7 cellular contexts compared by ENCODE assay signal in the genomic region with DNA sequence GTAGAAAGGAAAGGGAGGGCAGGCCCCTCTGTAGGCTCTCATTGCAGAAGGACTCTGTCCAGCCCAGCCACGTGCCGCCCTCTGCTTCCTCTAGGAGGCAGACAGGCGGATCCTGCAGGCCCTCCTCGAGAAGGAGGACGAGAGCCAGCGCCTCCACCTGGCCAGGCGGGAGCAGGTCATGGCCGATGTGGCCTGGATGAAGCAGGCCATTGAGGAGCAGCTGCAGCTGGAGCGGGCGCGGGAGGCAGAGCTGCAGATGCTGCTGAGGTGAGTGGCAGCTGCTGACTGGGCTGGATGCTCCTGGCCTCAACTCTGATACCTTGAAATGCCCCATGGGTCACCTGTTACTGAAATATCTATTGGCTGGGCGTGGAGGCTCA. TPM values are rescaled to one million over a fixed set of nuclear protein-coding genes. Genes with fewer than 3 reads are reported as not detected.
A peak's percentile ranks its signal among the peaks of the same experiment; 100 is the strongest.
DNase-seq lines count a peak whose midpoint lies in the region; ATAC-seq and TF ChIP-seq lines count a peak whose summit lies in the region.

No MANE protein-coding gene starts in this region.

- ATAC-seq in natural killer cell (no peak), HG02938 (IDR thresholded peaks at IDR 0.05; ENCODE audit: unreplicated experiment) (no peak), GM18868 (IDR thresholded peaks at IDR 0.05; ENCODE audit: unreplicated experiment) (no peak)

- TF ChIP-seq CTCF in natural killer cell (IDR thresholded peaks at IDR 0.05) = peak; percentile 12

- H3K4me3 Mint-ChIP-seq in natural killer cell = no peak overlapping the region

- no peak overlapping the region for H3K27ac Mint-ChIP-seq in natural killer cell

- intact Hi-C loops in natural killer cell (cut with micrococcal nuclease) = no loop called here

- H3K27me3 Mint-ChIP-seq in natural killer cell (ENCODE audit: low read depth in 2 of 2) = no peaks in the 10 kb centered on the region

- no peak for TF ChIP-seq EP300 in Ishikawa (IDR thresholded peaks at IDR 0.05; ENCODE audit: borderline replicate concordance)

- peaks cover 0 to 11% of the 10 kb centered on the region in 2 donors for H3K4me1 Mint-ChIP-seq in natural killer cell

- DNase-seq in GM03348 (ENCODE audit: low spot score) (peak; percentile 48), amniotic epithelial cell (ENCODE audit: low read depth) (peak; percentile 41), natural killer cell (no peak), NCI-H2171 treated with DMSO at 0.1 percent for 48 hours (lab: John Stamatoyannopoulos, UW) (no peak)

- H3K36me3 Mint-ChIP-seq in natural killer cell = peaks cover 21% of the 10 kb centered on the region

- H3K9me3 Mint-ChIP-seq in natural killer cell = no peaks in the 10 kb centered on the region

- peak; percentile 30; the same call in 1 of the 2 replicates for TF ChIP-seq RAD21 in Ishikawa (IDR thresholded peaks at IDR 0.05; ENCODE audit: low read depth)

TF ChIP-seq in Ishikawa, 13 proteins besides CTCF, POLR2A, EP300 and RAD21:
- TF ChIP-seq TCF12 (IDR thresholded peaks at IDR 0.05; ENCODE audit: low read depth) = peak; percentile 33; the same call in 1 of the 2 replicates
- 0 out of 2 replicates have a peak, but pooled peaks have one; percentile 22 for TF ChIP-seq REST (IDR thresholded peaks at IDR 0.05; ENCODE audit: low read depth)
- no peak for TF ChIP-seq FOXM1 (IDR thresholded peaks at IDR 0.05; ENCODE audit: borderline replicate concordance, low read depth)
- no peak for TF ChIP-seq NFIC (IDR thresholded peaks at IDR 0.05)
- 0 out of 2 replicates have a peak, but pooled peaks have one; percentile 20 for TF ChIP-seq YY1 (IDR thresholded peaks at IDR 0.05; ENCODE audit: low read depth)
- peak; percentile 9; the same call in 1 of the 2 replicates for TF ChIP-seq USF1 (IDR thresholded peaks at IDR 0.05)
- 0 out of 2 replicates have a peak, but pooled peaks have one; percentile 22 for TF ChIP-seq MAX (IDR thresholded peaks at IDR 0.05)
- no peak for TF ChIP-seq CEBPB (IDR thresholded peaks at IDR 0.05)

RNA-seq across cellular contexts. Expression of gene TCHP, which starts 10.9 kb away (rescaled TPM):
- 10 to 100 TPM; 33.7 to 42.5 (median 38.7) TPM for total RNA-seq in natural killer cell

RNA-seq across cellular contexts. Expression of gene GLTP, which starts 30.6 kb away (rescaled TPM):
- 10 to 100 TPM; 48.6 to 52.8 (median 49.2) TPM for total RNA-seq in natural killer cell

Comparison
In these comparisons a context has a peak if more than half of its experiments do, and no peak if none do; other contexts are left out.
1. DNase-seq: peak in GM03348 (single experiment) and amniotic epithelial cell (single experiment); none in natural killer cell (single experiment) and NCI-H2171 treated with DMSO at 0.1 percent for 48 hours (single experiment).